In genomic region chr2:210997373-210997772, GRCh38 we compare ENCODE assay signal across 16 cellular contexts.
DNase-seq lines count a peak whose midpoint lies in the region; ATAC-seq and TF ChIP-seq lines count a peak whose summit lies in the region.
"Had no signal": no experiment of that assay in that cellular context is flagged by ENCODE, and none has a peak within 500 bp of the region (broad histone marks: within the 10 kb centered on the region; RNA-seq: fewer than 3 reads in every experiment).

No MANE protein-coding gene starts in this region.

- no TSS peak for BruUV-seq in PC-3 (replicated peaks; lab: Mats Ljungman, UMichigan)

- ATAC-seq in PC-3, result peak; percentile 29

- POLR2A ChIA-PET in PC-3 (lab: Charles Lee; ENCODE audit: unreplicated experiment), result no interaction called here

- no peak overlapping the region for H3K9ac ChIP-seq in PC-3 (ENCODE audit: low read length)
- H3K9ac ChIP-seq: BLaER1, KMS-11 had no signal

- no peak for TF ChIP-seq CTCF in PC-3 (conservative IDR thresholded peaks at IDR 0.05; ENCODE audit: low read depth, low read length)
- no peak for TF ChIP-seq CTCF in choroid plexus epithelial cell (conservative IDR thresholded peaks at IDR 0.05; ENCODE audit: low read depth, low read length)
- TF ChIP-seq CTCF in hepatocyte (IDR thresholded peaks at IDR 0.05; ENCODE audit: poor library complexity), result no peak

- CTCF ChIA-PET in PC-3 (lab: Charles Lee), result no interaction called here

- H2AFZ ChIP-seq in ACC112 (ENCODE audit: low read length, unreplicated experiment), result no peak overlapping the region
- no peak overlapping the region for H2AFZ ChIP-seq in PC-3 (ENCODE audit: low read length)
- H2AFZ ChIP-seq in hepatocyte, result peak overlapping the region; percentile 28
- H2AFZ ChIP-seq: PC-9 had no signal

- H3K9me3 ChIP-seq in PC-3 (ENCODE audit: low read length) (no peaks in the 10 kb centered on the region), hepatocyte (ENCODE audit: low read depth) (no peaks in the 10 kb centered on the region)
- H3K9me3 ChIP-seq: BLaER1 had no signal

- no peaks in the 10 kb centered on the region; the same call in 1 of the 2 replicates for H3K36me3 ChIP-seq in ACC112 (ENCODE audit: insufficient read depth, low read length)
- no peaks in the 10 kb centered on the region for H3K36me3 ChIP-seq in PC-3 (ENCODE audit: low read depth, low read length)
- no peaks in the 10 kb centered on the region for H3K36me3 ChIP-seq in hepatocyte (replicated peaks; ENCODE audit: insufficient read depth, low read depth)
- H3K36me3 ChIP-seq: BLaER1 had no signal

- peak overlapping the region; percentile 19; the same call in 1 of the 2 replicates for H3K27ac ChIP-seq in ACC112 (ENCODE audit: low read depth, low read length)
- H3K27ac ChIP-seq in PC-3 (ENCODE audit: low read length), result no peak overlapping the region
- H3K27ac ChIP-seq in hepatocyte, result no peak overlapping the region
- H3K27ac ChIP-seq: BLaER1, KMS-11, PC-9 had no signal

- no peak overlapping the region for H3K4me2 ChIP-seq in PC-3 (ENCODE audit: low read length)
- H3K4me2 ChIP-seq in hepatocyte, result no peak overlapping the region
- H3K4me2 ChIP-seq: BLaER1, KMS-11, PC-9 had no signal

- H4K20me1 ChIP-seq in PC-3 (ENCODE audit: low read length) (no peaks in the 10 kb centered on the region), hepatocyte (ENCODE audit: insufficient read depth, poor library complexity, severe bottlenecking) (no peaks in the 10 kb centered on the region)
- H4K20me1 ChIP-seq: BLaER1 had no signal

- DNase-seq in PC-3 (no peak), choroid plexus epithelial cell (ENCODE audit: low read depth) (peak; percentile 66), hepatocyte (ENCODE audit: low spot score) (no peak), hippocampal formation (lab: John Stamatoyannopoulos, UW) (no peak), NCI-H748 (lab: John Stamatoyannopoulos, UW; ENCODE audit: unreplicated experiment) (no peak)
- no peak for DNase-seq in stimulated activated naive CD4-positive, alpha-beta T cell treated with Interleukin-2 at 50 U/mL for 16 hours (lab: John Stamatoyannopoulos, UW)
- no peak for DNase-seq in stimulated activated CD4-positive, alpha-beta T cell treated with anti-CD3 and anti-CD28 coated beads, Interleukin-12 subunit alpha, Interleukin-12 subunit beta, amount 100 ng/mL, for 4 hours
- DNase-seq: GOT3, NCI-H146, NCI-H2081, NCI-H510A, NCI-H82, PC-9 had no signal

- peaks cover 11% of the 10 kb centered on the region for H3K4me1 ChIP-seq in ACC112 (ENCODE audit: control insufficient read depth, insufficient read depth, low read length, unreplicated experiment)
- no peaks in the 10 kb centered on the region for H3K4me1 ChIP-seq in PC-3 (ENCODE audit: insufficient read depth, low read length)
- H3K4me1 ChIP-seq in hepatocyte (ENCODE audit: insufficient read depth), result no peaks in the 10 kb centered on the region

- no peaks in the 10 kb centered on the region for H3K27me3 ChIP-seq in ACC112 (ENCODE audit: insufficient read depth, low read length)
- 0 out of 2 replicates have a peak, but pooled peaks cover 5% of the 10 kb centered on the region for H3K27me3 ChIP-seq in PC-3 (ENCODE audit: low read length)
- no peaks in the 10 kb centered on the region for H3K27me3 ChIP-seq in hepatocyte
- H3K27me3 ChIP-seq: BLaER1 had no signal

- H3K9me2 ChIP-seq in PC-3 (replicated peaks; ENCODE audit: low read length) (no peaks in the 10 kb centered on the region), hepatocyte (replicated peaks; ENCODE audit: insufficient read depth) (no peaks in the 10 kb centered on the region)

- H3K4me3 ChIP-seq in ACC112 (ENCODE audit: low read depth, low read length) (no peak overlapping the region), PC-3 (ENCODE audit: low read length) (no peak overlapping the region), choroid plexus epithelial cell (ENCODE audit: low read depth, low read length) (no peak overlapping the region), hepatocyte (no peak overlapping the region)
- H3K4me3 ChIP-seq: BLaER1, PC-9 had no signal

- intact Hi-C loops in PC-3 (cut with micrococcal nuclease), result no loop called here

- no peaks in the 10 kb centered on the region for H3F3A ChIP-seq in PC-3 (ENCODE audit: low read length, unreplicated experiment)

- H3K79me2 ChIP-seq in ACC112 (ENCODE audit: control insufficient read depth, insufficient read depth, low read length, unreplicated experiment) (no peaks in the 10 kb centered on the region), PC-3 (ENCODE audit: low read length) (no peaks in the 10 kb centered on the region), hepatocyte (no peaks in the 10 kb centered on the region)
